ENCODE assay signal across 31 cellular contexts in the genomic region with DNA sequence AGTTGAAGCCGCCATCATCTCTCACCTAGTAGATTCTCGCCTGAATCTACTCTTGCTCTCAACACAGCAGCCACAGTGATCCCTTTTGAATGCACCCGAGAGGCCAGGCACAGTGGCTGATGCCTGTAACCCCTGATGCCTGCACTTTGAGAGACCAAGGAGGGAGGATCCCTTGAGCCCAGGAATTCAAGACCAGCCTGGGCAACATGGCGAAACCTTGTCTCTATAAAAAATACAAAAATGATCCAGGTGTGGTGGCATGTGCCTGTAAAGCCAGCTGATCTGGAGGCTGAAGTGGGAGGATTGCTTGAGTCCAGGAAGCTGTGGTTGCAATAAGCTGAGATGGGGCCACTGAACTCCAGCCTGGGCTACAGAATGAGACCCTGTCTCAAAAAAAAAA.
"Had no signal": no experiment of that assay in that cellular context is flagged by ENCODE, and none has a peak within 500 bp of the region (broad histone marks: within the 10 kb centered on the region; RNA-seq: fewer than 3 reads in every experiment).

No MANE protein-coding gene starts in this region.

- H3K36me3 ChIP-seq: adrenal gland, MG63, Peyer's patch had no signal

- H3K36me3 Mint-ChIP-seq: activated CD4-positive, alpha-beta memory T cell treated with anti-CD3 and anti-CD28 coated beads for 36 hours; activated CD8-positive, alpha-beta memory T cell treated with anti-CD3 and anti-CD28 coated beads, Interleukin-2, amount 10 ng/mL, durations not matched to agents 7 days and 5 days; activated naive CD4-positive, alpha-beta T cell treated with anti-CD3 and anti-CD28 coated beads, Interleukin-2, amount 50 U/mL, for 72 hours; brain had no signal

- H3K9me3 ChIP-seq: adrenal gland, MG63, Peyer's patch had no signal

- H3K4me3 Mint-ChIP-seq: activated B cell treated with CpG ODN at 0.5 μM for 24 hours; activated CD4-positive, alpha-beta memory T cell treated with anti-CD3 and anti-CD28 coated beads for 36 hours; activated CD8-positive, alpha-beta memory T cell treated with anti-CD3 and anti-CD28 coated beads, Interleukin-2, amount 10 ng/mL, durations not matched to agents 7 days and 5 days; activated naive CD4-positive, alpha-beta T cell treated with anti-CD3 and anti-CD28 coated beads for 36 hours; activated T-cell treated with anti-CD3 and anti-CD28 coated beads, Interleukin-2, amount 50 U/mL, for 24 hours; activated T-helper 1 cell treated with anti-CD3 and anti-CD28 coated beads, Interleukin-12 subunit alpha, Interleukin-12 subunit beta, Interleukin-2, Interleukin-4 antibody, amounts not matched to agents 30 ng/mL and 10 ng/mL and 1 ng/mL, durations not matched to agents 14 hours and 24 hours and 36 hours; brain had no signal

- H3K27ac Mint-ChIP-seq: activated B cell treated with CpG ODN at 0.5 μM for 24 hours; activated CD4-positive, alpha-beta memory T cell treated with anti-CD3 and anti-CD28 coated beads for 36 hours; activated CD8-positive, alpha-beta memory T cell treated with anti-CD3 and anti-CD28 coated beads, Interleukin-2, amount 10 ng/mL, durations not matched to agents 7 days and 5 days; activated naive CD4-positive, alpha-beta T cell treated with anti-CD3 and anti-CD28 coated beads for 36 hours; activated naive CD4-positive, alpha-beta T cell treated with anti-CD3 and anti-CD28 coated beads, Interleukin-2, amount 50 U/mL, for 72 hours; activated T-cell treated with anti-CD3 and anti-CD28 coated beads, Interleukin-2, amount 50 U/mL, for 24 hours; activated T-helper 1 cell treated with anti-CD3 and anti-CD28 coated beads, Interleukin-12 subunit alpha, Interleukin-12 subunit beta, Interleukin-2, Interleukin-4 antibody, amounts not matched to agents 30 ng/mL and 10 ng/mL and 1 ng/mL, durations not matched to agents 14 hours and 24 hours and 36 hours; brain had no signal

- H3K9me3 Mint-ChIP-seq: activated B cell treated with CpG ODN at 0.5 μM for 24 hours; activated CD4-positive, alpha-beta memory T cell treated with anti-CD3 and anti-CD28 coated beads for 36 hours; activated naive CD4-positive, alpha-beta T cell treated with anti-CD3 and anti-CD28 coated beads for 36 hours; activated naive CD4-positive, alpha-beta T cell treated with anti-CD3 and anti-CD28 coated beads, Interleukin-2, amount 50 U/mL, for 72 hours; activated T-cell treated with anti-CD3 and anti-CD28 coated beads, Interleukin-2, amount 50 U/mL, for 24 hours; activated T-helper 1 cell treated with anti-CD3 and anti-CD28 coated beads, Interleukin-12 subunit alpha, Interleukin-12 subunit beta, Interleukin-2, Interleukin-4 antibody, amounts not matched to agents 30 ng/mL and 10 ng/mL and 1 ng/mL, durations not matched to agents 14 hours and 24 hours and 36 hours; brain had no signal

- DNase-seq: activated B cell treated with CpG ODN at 0.5 μM for 24 hours; activated CD4-positive, alpha-beta memory T cell treated with anti-CD3 and anti-CD28 coated beads for 36 hours; activated CD4-positive, alpha-beta T cell treated with anti-CD3 and anti-CD28 coated beads for 4 hours; activated CD4-positive, alpha-beta T cell treated with anti-CD3 and anti-CD28 coated beads, Interleukin-2, amount 50 U/mL, for 1 hour; activated CD4-positive, CD25-positive, alpha-beta regulatory T cell treated with anti-CD3 and anti-CD28 coated beads, Interleukin-2, amount 50 U/mL, for 72 hours; activated CD8-positive, alpha-beta memory T cell treated with anti-CD3 and anti-CD28 coated beads, Interleukin-2, amount 10 ng/mL, durations not matched to agents 7 days and 5 days; activated gamma-delta T cell treated with Interleukin-2 at 50 U/mL for 16 hours; activated naive CD4-positive, alpha-beta T cell treated with anti-CD3 and anti-CD28 coated beads for 36 hours; activated T-cell treated with anti-CD3 and anti-CD28 coated beads, Interleukin-2, amount 50 U/mL, for 24 hours; adrenal gland; central memory CD4-positive, alpha-beta T cell; Kasumi-1; MG63; NCI-H1048; NCI-H1105 treated with DMSO at 0.1 percent for 48 hours; NCI-H1436 treated with DMSO at 0.1 percent for 48 hours; NCI-H1694 treated with DMSO at 0.1 percent for 48 hours; NCI-H2029; NCI-H345; NCI-H524 treated with DMSO at 0.1 percent for 48 hours; Peyer's patch; RPMI8226; SIG-M5; SW 1271; T-helper 1 cell; T-helper 2 cell; T-helper 9 cell had no signal

- ATAC-seq: activated CD8-positive, alpha-beta memory T cell treated with anti-CD3 and anti-CD28 coated beads, Interleukin-2, amount 10 ng/mL, durations not matched to agents 7 days and 5 days; activated naive CD4-positive, alpha-beta T cell treated with anti-CD3 and anti-CD28 coated beads, Interleukin-2, amount 50 U/mL, for 72 hours had no signal

- H3K27me3 ChIP-seq: adrenal gland, MG63, Peyer's patch had no signal

- H3K27ac ChIP-seq: adrenal gland, VCaP had no signal

- H3K4me1 Mint-ChIP-seq: brain had no signal

- H3K27me3 Mint-ChIP-seq: activated B cell treated with CpG ODN at 0.5 μM for 24 hours; activated CD4-positive, alpha-beta memory T cell treated with anti-CD3 and anti-CD28 coated beads for 36 hours; activated CD8-positive, alpha-beta memory T cell treated with anti-CD3 and anti-CD28 coated beads, Interleukin-2, amount 10 ng/mL, durations not matched to agents 7 days and 5 days; activated T-cell treated with anti-CD3 and anti-CD28 coated beads, Interleukin-2, amount 50 U/mL, for 24 hours; brain had no signal

- H3K4me3 ChIP-seq: adrenal gland, MG63, Peyer's patch had no signal
